ENCODE assay signal across 11 cellular contexts in genomic region chr12:106289196-106289681, GRCh38. TPM values are rescaled to one million over a fixed set of nuclear protein-coding genes. Genes with fewer than 3 reads are reported as not detected.
A peak's percentile ranks its signal among the peaks of the same experiment; 100 is the strongest.
DNase-seq lines count a peak whose midpoint lies in the region; ATAC-seq, FAIRE-seq and TF ChIP-seq lines count a peak whose summit lies in the region.
"Had no signal": no experiment of that assay in that cellular context is flagged by ENCODE, and none has a peak within 500 bp of the region (broad histone marks: within the 10 kb centered on the region; RNA-seq: fewer than 3 reads in every experiment).

No MANE protein-coding gene starts in this region.

- H3K4me3 ChIP-seq in HepG2 (replicated peaks in 1 of 3; ENCODE audit: insufficient read depth in 1 of 3, low read depth in 2 of 3, low read length in 3 of 3) (no peak overlapping the region; a peak in 1 of 6 replicates), right lobe of liver (no peak overlapping the region), fibroblast of lung (replicated peaks in 1 of 4; ENCODE audit: control extremely low read depth in 1 of 4, insufficient read depth in 1 of 4, low read depth in 3 of 4, low read length in 4 of 4) (no peak overlapping the region), vagina (no peak overlapping the region)
- H3K4me3 ChIP-seq: gastrocnemius medialis had no signal

- H3K4me3 Mint-ChIP-seq in activated T-helper 17 cell treated with anti-CD3 and anti-CD28 coated beads, Interleukin-2, amount 50 U/mL, for 72 hours, result no peak overlapping the region
- H3K4me3 Mint-ChIP-seq in T-helper 2 cell treated with Interferon-gamma antibody and Interleukin-4, amounts not matched to agents 5 μg/mL and 100 μg/mL, for 36 hours, result no peak overlapping the region

- H3K4me1 ChIP-seq in HepG2 (ENCODE audit: insufficient read depth, low read length) (peaks cover 71% of the 10 kb centered on the region), right lobe of liver (no peaks in the 10 kb centered on the region), fibroblast of lung (ENCODE audit: control insufficient read depth, extremely low read depth, insufficient read depth, low read length) (peaks cover 3% of the 10 kb centered on the region), vagina (peaks cover 16% of the 10 kb centered on the region)

- TF ChIP-seq POLR2A in HepG2 (IDR thresholded peaks at IDR 0.05; ENCODE audit: insufficient read depth in 1 of 2, low read depth in 2 of 2, low read length in 2 of 2) (no peak), right lobe of liver (IDR thresholded peaks at IDR 0.05) (no peak), vagina (IDR thresholded peaks at IDR 0.05) (no peak)

- DNase-seq in HepG2 (ENCODE audit: low spot score) (no peak), right lobe of liver (no peak), fibroblast of lung (ENCODE audit: low read depth in 2 of 2) (peak in 1 of 2 donors; percentile 64), vagina (ENCODE audit: extremely low spot score in 2 of 2) (no peak)
- DNase-seq in T-helper 2 cell treated with Interferon-gamma antibody and Interleukin-4, amounts not matched to agents 5 μg/mL and 100 μg/mL, for 36 hours (ENCODE audit: low spot score), result no peak
- DNase-seq: gastrocnemius medialis, midbrain had no signal

- no peaks in the 10 kb centered on the region for H3K36me3 ChIP-seq in HepG2 (replicated peaks in 1 of 2; ENCODE audit: control insufficient read depth in 1 of 2, insufficient read depth in 2 of 2, low read length in 2 of 2)
- H3K36me3 ChIP-seq in right lobe of liver, result no peaks in the 10 kb centered on the region
- H3K36me3 ChIP-seq in fibroblast of lung (ENCODE audit: control insufficient read depth, insufficient read depth, low read length), result no peaks in the 10 kb centered on the region
- no peaks in the 10 kb centered on the region for H3K36me3 ChIP-seq in vagina
- H3K36me3 ChIP-seq: gastrocnemius medialis had no signal

- TF ChIP-seq RAD21 in HepG2 (CRISPR knock-in tag; IDR thresholded peaks at IDR 0.05), result no peak

- 100% methylated on average over 1 of the region's 1 CpG for WGBS in HepG2 (ENCODE audit: low lambda C conversion rate)
- WGBS in right lobe of liver (ENCODE audit: insufficient coverage, low coverage, low lambda C conversion rate, missing lambda C conversion rate), result 89% methylated on average over 1 of the region's 1 CpG

- H3K9me3 ChIP-seq in HepG2 (ENCODE audit: low read length) (no peaks in the 10 kb centered on the region), right lobe of liver (no peaks in the 10 kb centered on the region), fibroblast of lung (ENCODE audit: control insufficient read depth, insufficient read depth, low read depth, low read length) (no peaks in the 10 kb centered on the region), vagina (no peaks in the 10 kb centered on the region)
- H3K9me3 ChIP-seq: gastrocnemius medialis had no signal

- peak overlapping the region; percentile 72 for H3K27ac Mint-ChIP-seq in activated T-helper 17 cell treated with anti-CD3 and anti-CD28 coated beads, Interleukin-2, amount 50 U/mL, for 72 hours
- H3K27ac Mint-ChIP-seq in T-helper 2 cell treated with Interferon-gamma antibody and Interleukin-4, amounts not matched to agents 5 μg/mL and 100 μg/mL, for 36 hours, result no peak overlapping the region

- peak overlapping the region; percentile 66 for H3K9ac ChIP-seq in HepG2 (ENCODE audit: insufficient read depth, low read depth, low read length)
- H3K9ac ChIP-seq in fibroblast of lung (ENCODE audit: insufficient read depth, low read length), result no peak overlapping the region

- H3K79me2 ChIP-seq in HepG2 (ENCODE audit: insufficient read depth, low read length) (no peaks in the 10 kb centered on the region), fibroblast of lung (ENCODE audit: control insufficient read depth, insufficient read depth, low read length) (no peaks in the 10 kb centered on the region)

- FAIRE-seq in HepG2 (lab: Jason Lieb, UNC), result no peak
- FAIRE-seq: small intestine had no signal

- TF ChIP-seq CTCF in HepG2 (CRISPR knock-in tag; IDR thresholded peaks at IDR 0.05) (no peak), right lobe of liver (IDR thresholded peaks at IDR 0.05) (no peak), fibroblast of lung (conservative IDR thresholded peaks at IDR 0.05 in 1 of 2, IDR thresholded peaks at IDR 0.05 in 1 of 2; ENCODE audit: low read depth in 1 of 2, low read length in 2 of 2) (no peak), vagina (IDR thresholded peaks at IDR 0.05) (no peak)

- H3K27me3 ChIP-seq in HepG2 (ENCODE audit: control insufficient read depth in 1 of 2, insufficient read depth in 2 of 2, low read length in 2 of 2) (no peaks in the 10 kb centered on the region), right lobe of liver (no peaks in the 10 kb centered on the region), fibroblast of lung (ENCODE audit: control insufficient read depth, insufficient read depth, low read length) (no peaks in the 10 kb centered on the region), vagina (no peaks in the 10 kb centered on the region)
- H3K27me3 ChIP-seq: gastrocnemius medialis had no signal

- no TSS peak for BruUV-seq in HepG2 (replicated peaks; lab: Mats Ljungman, UMichigan)

- peak overlapping the region; percentile 50; the same call in 1 of the 2 replicates for H3K4me2 ChIP-seq in HepG2 (ENCODE audit: low read depth, low read length)
- no peak overlapping the region for H3K4me2 ChIP-seq in fibroblast of lung (ENCODE audit: extremely low read depth, insufficient read depth, low read length)

- peaks cover 7% of the 10 kb centered on the region for H3K27me3 Mint-ChIP-seq in activated T-helper 17 cell treated with anti-CD3 and anti-CD28 coated beads, Interleukin-2, amount 50 U/mL, for 72 hours
- peaks cover 4% of the 10 kb centered on the region for H3K27me3 Mint-ChIP-seq in T-helper 2 cell treated with Interferon-gamma antibody and Interleukin-4, amounts not matched to agents 5 μg/mL and 100 μg/mL, for 36 hours (ENCODE audit: low read depth)

- TF ChIP-seq EP300 in HepG2 (IDR thresholded peaks at IDR 0.05; ENCODE audit: low read depth in 2 of 2, low read length in 2 of 2), result no peak
- no peak for TF ChIP-seq EP300 in HepG2 (CRISPR knock-in tag; IDR thresholded peaks at IDR 0.05; ENCODE audit: borderline replicate concordance)

- H3K36me3 Mint-ChIP-seq in activated T-helper 17 cell treated with anti-CD3 and anti-CD28 coated beads, Interleukin-2, amount 50 U/mL, for 72 hours (ENCODE audit: low read depth), result no peaks in the 10 kb centered on the region
- H3K36me3 Mint-ChIP-seq in T-helper 2 cell treated with Interferon-gamma antibody and Interleukin-4, amounts not matched to agents 5 μg/mL and 100 μg/mL, for 36 hours (ENCODE audit: low read depth), result no peaks in the 10 kb centered on the region

- CTCF ChIA-PET in HepG2 (lab: Yijun Ruan, JAX; ENCODE audit: low intra/inter-chr PET ratio, low total read pairs), result no interaction called here

- H3K27ac ChIP-seq in HepG2 (ENCODE audit: extremely low read length, insufficient read depth, low read length) (peak overlapping the region; percentile 84), right lobe of liver (no peak overlapping the region), fibroblast of lung (ENCODE audit: insufficient read depth, low read length) (peak overlapping the region; percentile 22), vagina (peak overlapping the region; percentile 75)
- H3K27ac ChIP-seq: gastrocnemius medialis had no signal

- POLR2A ChIA-PET in HepG2 (lab: Yijun Ruan, JAX), result interaction anchor here (1.0 to 1.5 kb wide), 2 partner anchors 12 to 15 kb away, joined by 4 to 5 read pairs; no protein-coding TSS in a partner anchor

- H3K9me3 Mint-ChIP-seq in activated T-helper 17 cell treated with anti-CD3 and anti-CD28 coated beads, Interleukin-2, amount 50 U/mL, for 72 hours, result no peaks in the 10 kb centered on the region
- no peaks in the 10 kb centered on the region for H3K9me3 Mint-ChIP-seq in T-helper 2 cell treated with Interferon-gamma antibody and Interleukin-4, amounts not matched to agents 5 μg/mL and 100 μg/mL, for 36 hours

- H2AFZ ChIP-seq in HepG2 (ENCODE audit: low read length) (peak overlapping the region; percentile 43), fibroblast of lung (ENCODE audit: low read length) (no peak overlapping the region)

- intact Hi-C loops in HepG2 (cut with micrococcal nuclease; ENCODE audit: unreplicated experiment), result no loop called here
- intact Hi-C loops in right lobe of liver (cut with DNase I), result no loop called here
- intact Hi-C loops in vagina (cut with DNase I), result loop anchor here (10.0 kb wide), 1 partner anchor 54 kb away; no protein-coding TSS in a partner anchor

- no peaks in the 10 kb centered on the region for H3K4me1 Mint-ChIP-seq in activated T-helper 17 cell treated with anti-CD3 and anti-CD28 coated beads, Interleukin-2, amount 50 U/mL, for 72 hours
- H3K4me1 Mint-ChIP-seq in T-helper 2 cell treated with Interferon-gamma antibody and Interleukin-4, amounts not matched to agents 5 μg/mL and 100 μg/mL, for 36 hours (ENCODE audit: low read depth), result peaks cover 12% of the 10 kb centered on the region

- H4K20me1 ChIP-seq in HepG2 (ENCODE audit: insufficient read depth, low read length) (no peaks in the 10 kb centered on the region), fibroblast of lung (ENCODE audit: control insufficient read depth, extremely low read depth, insufficient read depth, low read length) (no peaks in the 10 kb centered on the region)

- in situ Hi-C loops in HepG2 (cut with HindIII; ENCODE audit: extremely low pct_ligation_motif_present, low pct_unique_long_range_greater_than_20kb), result loop anchor here (10.0 kb wide), 1 partner anchor 194 kb away; no protein-coding TSS in a partner anchor

- ATAC-seq in HepG2 (no peak), right lobe of liver (no peak), GM21717 (IDR thresholded peaks at IDR 0.05; ENCODE audit: unreplicated experiment) (no peak), GM18867 (IDR thresholded peaks at IDR 0.05; ENCODE audit: unreplicated experiment) (no peak)
- ATAC-seq in activated T-helper 17 cell treated with anti-CD3 and anti-CD28 coated beads, Interleukin-2, amount 50 U/mL, for 72 hours (replicated peaks), result no peak
- ATAC-seq: gastrocnemius medialis had no signal

RNA-seq across cellular contexts. Expression of gene TCP11L2, which starts 13.3 kb away (rescaled TPM):
- total RNA-seq in HepG2 (2016; rRNA removed; fragmentation: Illumina TruSeq; extraction: Trizol), result 4.6 TPM in 2 replicates
- total RNA-seq in HepG2 (2016; cell fraction: cytosol; rRNA removed; fragmentation: Illumina TruSeq; extraction: Trizol; ENCODE audit: low read depth), result 1.1 and 1.3 TPM in 2 replicates
- 3.7 and 4.3 TPM in 2 replicates for total RNA-seq in HepG2 (2016; cell fraction: insoluble cytoplasmic fraction; rRNA removed; fragmentation: Illumina TruSeq; extraction: Trizol)
- total RNA-seq in HepG2 (2016; cell fraction: membrane; rRNA removed; fragmentation: Illumina TruSeq; extraction: Trizol), result 1.4 and 2.2 TPM in 2 replicates
- total RNA-seq in HepG2 (2016; cell fraction: nucleus; rRNA removed; fragmentation: Illumina TruSeq; extraction: Trizol), result 5.1 and 5.6 TPM in 2 replicates
- 24.1 and 29.2 TPM in 2 replicates for polyA plus RNA-seq in HepG2 (2011; rRNA removed)
- 10.5 and 16.7 TPM in 2 replicates for polyA plus RNA-seq in HepG2 (2011; cell fraction: cytosol; rRNA removed)
- 21.9 and 33.5 TPM in 2 replicates for polyA plus RNA-seq in HepG2 (2011; cell fraction: nucleus; rRNA removed)
- polyA plus RNA-seq in HepG2 (2012), result 16.7 and 20.6 TPM in 2 replicates
- polyA plus RNA-seq in HepG2 (2016; cell fraction: cytosol; fragmentation: Illumina TruSeq; extraction: Trizol; ENCODE audit: low read depth), result 0.17 and 0.33 TPM in 2 replicates
- 1.5 and 1.6 TPM in 2 replicates for polyA plus RNA-seq in HepG2 (2016; cell fraction: insoluble cytoplasmic fraction; fragmentation: Illumina TruSeq; extraction: Trizol; ENCODE audit: low read depth)
- 0.25 and 0.38 TPM in 2 replicates for polyA plus RNA-seq in HepG2 (2016; cell fraction: membrane; fragmentation: Illumina TruSeq; extraction: Trizol; ENCODE audit: low read depth)
- polyA plus RNA-seq in HepG2 (2016; cell fraction: nucleus; fragmentation: Illumina TruSeq; extraction: Trizol; ENCODE audit: insufficient read depth, low read depth), result 4.4 and 4.8 TPM in 2 replicates
- 9.5 and 54.7 TPM in 2 replicates for polyA minus RNA-seq in HepG2 (2011; rRNA and poly(A)+ RNA removed; ENCODE audit: low replicate concordance)
- polyA minus RNA-seq in HepG2 (2011; cell fraction: cytosol; rRNA and poly(A)+ RNA removed), result 41.0 and 60.4 TPM in 2 replicates
- polyA minus RNA-seq in HepG2 (2011; cell fraction: nucleus; rRNA and poly(A)+ RNA removed), result 73.6 and 109 TPM in 2 replicates
- 10 to 100 TPM in 3 of 6 experiments, 1 to 10 TPM in 3; 7.3 to 14.2 (median 10.5) TPM for total RNA-seq in right lobe of liver
- total RNA-seq in activated T-helper 17 cell treated with anti-CD3 and anti-CD28 coated beads, Interleukin-2, amount 50 U/mL, for 72 hours, result 10 to 100 TPM in 1 of 2 donors, 1 to 10 TPM in 1; 9.6 to 22.4 TPM
- total RNA-seq in fibroblast of lung, result 48.0 and 82.6 TPM in 2 replicates
- 9.9 and 23.6 TPM in 2 replicates for polyA plus RNA-seq in fibroblast of lung
- 3.9 and 9.2 TPM in 2 replicates for polyA plus RNA-seq in fibroblast of lung (2012)
- 28.0 and 28.8 TPM in 2 replicates for polyA minus RNA-seq in fibroblast of lung (ENCODE audit: low replicate concordance)
- total RNA-seq in vagina, result 47.1 TPM

RNA-seq across cellular contexts. Expression of gene CKAP4, which starts 41.4 kb away (rescaled TPM):
- 37.3 and 70.2 TPM in 2 replicates for total RNA-seq in HepG2 (2016; rRNA removed; fragmentation: Illumina TruSeq; extraction: Trizol)
- 3.7 and 3.9 TPM in 2 replicates for total RNA-seq in HepG2 (2016; cell fraction: cytosol; rRNA removed; fragmentation: Illumina TruSeq; extraction: Trizol; ENCODE audit: low read depth)
- 34.6 and 68.5 TPM in 2 replicates for total RNA-seq in HepG2 (2016; cell fraction: insoluble cytoplasmic fraction; rRNA removed; fragmentation: Illumina TruSeq; extraction: Trizol)
- 14.7 and 15.5 TPM in 2 replicates for total RNA-seq in HepG2 (2016; cell fraction: membrane; rRNA removed; fragmentation: Illumina TruSeq; extraction: Trizol)
- 67.9 and 80.5 TPM in 2 replicates for total RNA-seq in HepG2 (2016; cell fraction: nucleus; rRNA removed; fragmentation: Illumina TruSeq; extraction: Trizol)
- polyA plus RNA-seq in HepG2 (2011; rRNA removed), result 39.2 and 45.4 TPM in 2 replicates
- 30.8 and 37.4 TPM in 2 replicates for polyA plus RNA-seq in HepG2 (2011; cell fraction: cytosol; rRNA removed)
- 17.5 and 20.0 TPM in 2 replicates for polyA plus RNA-seq in HepG2 (2011; cell fraction: nucleus; rRNA removed)
- polyA plus RNA-seq in HepG2 (2012), result 76.8 and 81.5 TPM in 2 replicates
- polyA plus RNA-seq in HepG2 (2016; cell fraction: cytosol; fragmentation: Illumina TruSeq; extraction: Trizol; ENCODE audit: low read depth), result 4.9 and 5.3 TPM in 2 replicates
- polyA plus RNA-seq in HepG2 (2016; cell fraction: insoluble cytoplasmic fraction; fragmentation: Illumina TruSeq; extraction: Trizol; ENCODE audit: low read depth), result 44.7 and 53.0 TPM in 2 replicates
- polyA plus RNA-seq in HepG2 (2016; cell fraction: membrane; fragmentation: Illumina TruSeq; extraction: Trizol; ENCODE audit: low read depth), result 13.7 and 14.8 TPM in 2 replicates
- polyA plus RNA-seq in HepG2 (2016; cell fraction: nucleus; fragmentation: Illumina TruSeq; extraction: Trizol; ENCODE audit: insufficient read depth, low read depth), result 125 and 131 TPM in 2 replicates
- polyA minus RNA-seq in HepG2 (2011; rRNA and poly(A)+ RNA removed; ENCODE audit: low replicate concordance), result 17.1 and 29.8 TPM in 2 replicates
- 29.4 and 33.1 TPM in 2 replicates for polyA minus RNA-seq in HepG2 (2011; cell fraction: cytosol; rRNA and poly(A)+ RNA removed)
- 11.7 and 15.9 TPM in 2 replicates for polyA minus RNA-seq in HepG2 (2011; cell fraction: nucleus; rRNA and poly(A)+ RNA removed)
- 10 to 100 TPM; 16.8 to 43.7 (median 28.3) TPM for total RNA-seq in right lobe of liver
- 1 to 10 TPM; 3.6 to 3.8 TPM for total RNA-seq in activated T-helper 17 cell treated with anti-CD3 and anti-CD28 coated beads, Interleukin-2, amount 50 U/mL, for 72 hours
- 72.7 and 132 TPM in 2 replicates for total RNA-seq in fibroblast of lung
- 247 and 282 TPM in 2 replicates for polyA plus RNA-seq in fibroblast of lung
- 236 and 260 TPM in 2 replicates for polyA plus RNA-seq in fibroblast of lung (2012)
- polyA minus RNA-seq in fibroblast of lung (ENCODE audit: low replicate concordance), result 69.3 and 70.2 TPM in 2 replicates
- 42.5 TPM for total RNA-seq in vagina

Comparison
In these comparisons a context has a peak if more than half of its experiments do, and no peak if none do; other contexts are left out.
1. H3K27ac ChIP-seq: peak in HepG2 (single experiment), fibroblast of lung (single experiment) and vagina (single experiment); none in right lobe of liver (0 of 3).